Comparison of ENCODE assay signal across 14 cellular contexts in the genomic region with DNA sequence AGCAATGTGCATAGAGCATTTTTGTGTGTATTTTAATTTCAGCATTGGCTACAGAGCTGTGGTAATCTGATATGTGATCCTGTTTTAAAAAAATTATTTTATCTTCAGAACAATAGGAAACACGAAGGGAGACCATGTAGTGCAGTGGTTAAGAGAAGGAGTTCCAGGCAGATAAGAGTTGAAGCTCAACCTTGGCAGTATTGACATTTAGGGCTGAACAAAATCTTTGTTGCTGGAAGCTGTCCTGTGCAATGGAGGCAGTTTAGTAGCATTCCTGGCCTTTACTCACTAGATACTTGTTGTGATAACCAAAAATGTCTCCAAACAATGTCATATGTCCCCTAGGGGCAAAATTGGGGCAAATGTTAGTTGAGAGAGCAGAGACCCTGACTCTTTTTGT.
"Had no signal": no experiment of that assay in that cellular context is flagged by ENCODE, and none has a peak within 500 bp of the region (broad histone marks: within the 10 kb centered on the region; RNA-seq: fewer than 3 reads in every experiment).

No MANE protein-coding gene starts in this region.

- H3K36me3 ChIP-seq: colonic mucosa, right lobe of liver, stomach had no signal

- H3K27me3 ChIP-seq: body of pancreas, colonic mucosa, right lobe of liver, stomach, testis had no signal

- H3K4me3 ChIP-seq: body of pancreas, colonic mucosa, right lobe of liver, stomach, testis had no signal

- H3K4me1 ChIP-seq: body of pancreas, colonic mucosa, right lobe of liver had no signal

- H3K27me3 Mint-ChIP-seq: activated naive CD8-positive, alpha-beta T cell had no signal

- H3K4me3 Mint-ChIP-seq: activated naive CD8-positive, alpha-beta T cell; neural crest cell; T-helper 2 cell treated with Interferon-gamma antibody and Interleukin-4, amounts not matched to agents 5 μg/mL and 100 μg/mL, for 36 hours had no signal

- H3K27ac ChIP-seq: body of pancreas, colonic mucosa, right lobe of liver, stomach had no signal

- H3K9me3 ChIP-seq: body of pancreas, colonic mucosa, right lobe of liver, stomach, testis had no signal

- H3K9me3 Mint-ChIP-seq: neural crest cell; T-helper 2 cell treated with Interferon-gamma antibody and Interleukin-4, amounts not matched to agents 5 μg/mL and 100 μg/mL, for 36 hours had no signal

- H3K27ac Mint-ChIP-seq: T-helper 2 cell treated with Interferon-gamma antibody and Interleukin-4, amounts not matched to agents 5 μg/mL and 100 μg/mL, for 36 hours had no signal

- DNase-seq: activated CD4-positive, CD25-positive, alpha-beta regulatory T cell treated with anti-CD3 and anti-CD28 coated beads, Interleukin-2, amount 50 U/mL, for 72 hours; activated effector memory CD4-positive, alpha-beta T cell treated with anti-CD3 and anti-CD28 coated beads, Interleukin-2, amount 50 U/mL, for 16 hours; amniotic stem cell; body of pancreas; central memory CD4-positive, alpha-beta T cell; colonic mucosa; effector CD4-positive, alpha-beta T cell; foreskin melanocyte; right lobe of liver; stomach; testis had no signal

- ATAC-seq: body of pancreas, right lobe of liver had no signal
